ENCODE assay signal across 13 cellular contexts in the genomic region with DNA sequence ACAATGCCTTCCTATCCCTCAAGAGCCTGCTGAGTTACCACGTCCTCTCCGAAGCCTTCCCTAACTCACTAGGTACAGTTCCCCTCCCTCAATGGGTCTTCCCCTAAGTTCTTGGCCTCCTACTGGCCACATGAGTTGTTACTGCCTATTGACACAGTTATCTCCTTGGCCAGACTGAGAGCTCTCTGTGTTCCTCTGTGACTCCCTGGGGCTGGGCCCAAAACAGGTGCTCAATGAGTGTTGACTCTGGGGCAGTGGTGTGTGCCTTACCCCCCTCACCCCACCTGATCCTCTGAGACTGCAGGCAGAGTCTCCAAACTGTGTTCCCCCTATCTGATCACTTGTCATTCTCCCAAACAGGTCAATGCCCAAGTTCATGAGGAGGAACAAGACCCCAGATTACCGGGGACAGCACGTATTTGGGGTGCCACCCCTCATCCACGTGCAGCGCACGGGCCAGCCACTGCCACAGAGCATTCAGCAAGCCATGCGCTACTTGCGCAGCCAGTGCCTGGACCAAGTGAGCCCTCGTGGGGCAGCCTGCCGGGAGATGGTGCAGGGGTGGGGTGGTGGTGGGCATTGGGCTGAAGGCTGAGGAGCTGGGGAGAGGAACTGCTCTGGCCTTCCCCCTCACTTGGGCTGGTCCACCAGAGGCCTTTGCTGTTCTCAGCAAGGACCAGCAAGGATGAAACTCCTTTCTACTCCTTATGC.
DNase-seq lines count a peak whose midpoint lies in the region; ATAC-seq and TF ChIP-seq lines count a peak whose summit lies in the region.
"Had no signal": no experiment of that assay in that cellular context is flagged by ENCODE, and none has a peak within 500 bp of the region (broad histone marks: within the 10 kb centered on the region; RNA-seq: fewer than 3 reads in every experiment).

No MANE protein-coding gene starts in this region.

- POLR2A ChIA-PET in PC-9 (lab: Charles Lee; ENCODE audit: unreplicated experiment) = no interaction called here

- H3K79me2 ChIP-seq in GM23338 (replicated peaks; ENCODE audit: insufficient read depth) (no peaks in the 10 kb centered on the region), PC-9 (ENCODE audit: low read depth) (no peaks in the 10 kb centered on the region)

- no peak overlapping the region for H2AFZ ChIP-seq in GM23338
- no peak overlapping the region for H2AFZ ChIP-seq in PC-9

- H3K27me3 Mint-ChIP-seq in GM23338 (ENCODE audit: insufficient read depth, low read depth, poor library complexity) = peaks cover 7% of the 10 kb centered on the region

- TF ChIP-seq CTCF in GM23338 (conservative IDR thresholded peaks at IDR 0.05; ENCODE audit: low read depth in 2 of 2) = peak; percentile 29 to 31; a peak in 3 of 4 replicates
- TF ChIP-seq CTCF in PC-9 (conservative IDR thresholded peaks at IDR 0.05) = peak; percentile 34; the same call in 1 of the 2 replicates
- peak; percentile 24 for TF ChIP-seq CTCF in fibroblast of pulmonary artery (IDR thresholded peaks at IDR 0.05; ENCODE audit: low read length, missing control alignments)
- TF ChIP-seq CTCF in retinal pigment epithelial cell (conservative IDR thresholded peaks at IDR 0.05; ENCODE audit: low read depth, low read length) = peak; percentile 34

- H3K36me3 ChIP-seq in GM23338 (ENCODE audit: insufficient read depth) = no peaks in the 10 kb centered on the region
- no peaks in the 10 kb centered on the region for H3K36me3 ChIP-seq in PC-9 (ENCODE audit: low read depth)

- H3K36me3 Mint-ChIP-seq in GM23338 (ENCODE audit: low read depth) = no peaks in the 10 kb centered on the region
- H3K36me3 Mint-ChIP-seq: natural killer cell treated with Interleukin-12 subunit alpha and Interleukin-12 subunit beta and Interleukin-15 and Interleukin-18, amount 100 ng/mL, for 72 hours had no signal

- no peak overlapping the region for H3K4me3 ChIP-seq in GM23338
- no peak overlapping the region for H3K4me3 ChIP-seq in PC-9
- no peak overlapping the region for H3K4me3 ChIP-seq in fibroblast of pulmonary artery (replicated peaks; ENCODE audit: low read depth, low read length)
- no peak overlapping the region for H3K4me3 ChIP-seq in retinal pigment epithelial cell (ENCODE audit: low read length)
- H3K4me3 ChIP-seq: testis had no signal

- peak; percentile 32 for DNase-seq in GM23338 (ENCODE audit: low spot score)
- DNase-seq in PC-9 = no peak
- DNase-seq in fibroblast of pulmonary artery (ENCODE audit: low read depth) = no peak
- DNase-seq in retinal pigment epithelial cell (ENCODE audit: low read depth) = no peak
- DNase-seq: hypothalamus; NCI-H1417; SIG-M5; stimulated activated CD4-positive, alpha-beta T cell treated with anti-CD3 and anti-CD28 coated beads, Interleukin-4, amount 100 ng/mL, for 24 hours; testis had no signal

- ATAC-seq in GM23338 (peak; percentile 75), HG03469 (IDR thresholded peaks at IDR 0.05; ENCODE audit: unreplicated experiment) (no peak), HG03108 (IDR thresholded peaks at IDR 0.05; ENCODE audit: unreplicated experiment) (no peak), HG03354 (IDR thresholded peaks at IDR 0.05; ENCODE audit: poor library complexity, severe bottlenecking, unreplicated experiment) (no peak)
- ATAC-seq: natural killer cell treated with Interleukin-12 subunit alpha and Interleukin-12 subunit beta and Interleukin-15 and Interleukin-18, amount 100 ng/mL, for 72 hours had no signal

- no peak overlapping the region for H3K4me3 Mint-ChIP-seq in GM23338
- H3K4me3 Mint-ChIP-seq: natural killer cell treated with Interleukin-12 subunit alpha and Interleukin-12 subunit beta and Interleukin-15 and Interleukin-18, amount 100 ng/mL, for 72 hours had no signal

- no peak overlapping the region for H3K27ac Mint-ChIP-seq in GM23338
- H3K27ac Mint-ChIP-seq: natural killer cell treated with Interleukin-12 subunit alpha and Interleukin-12 subunit beta and Interleukin-15 and Interleukin-18, amount 100 ng/mL, for 72 hours had no signal

- H3K4me1 ChIP-seq in GM23338 (ENCODE audit: insufficient read depth) (no peaks in the 10 kb centered on the region), PC-9 (replicated peaks; ENCODE audit: insufficient read depth) (no peaks in the 10 kb centered on the region)
- H3K4me1 ChIP-seq: testis had no signal

- intact Hi-C loops in PC-9 (cut with micrococcal nuclease; ENCODE audit: unreplicated experiment) = no loop called here

- H3K9me3 ChIP-seq in PC-9 (ENCODE audit: insufficient read depth, low read depth) = no peaks in the 10 kb centered on the region
- H3K9me3 ChIP-seq: testis had no signal

- H3F3A ChIP-seq in GM23338 (replicated peaks; ENCODE audit: low read depth) (no peaks in the 10 kb centered on the region), PC-9 (ENCODE audit: insufficient read depth, low read depth) (no peaks in the 10 kb centered on the region)

- BruUV-seq in PC-9 (replicated peaks; lab: Mats Ljungman, UMichigan) = no TSS peak

- H3K4me2 ChIP-seq in GM23338 (no peak overlapping the region), PC-9 (no peak overlapping the region)

- peaks cover 3% of the 10 kb centered on the region; the same call in 2 of the 3 replicates for H3K9me3 Mint-ChIP-seq in GM23338
- H3K9me3 Mint-ChIP-seq: natural killer cell treated with Interleukin-12 subunit alpha and Interleukin-12 subunit beta and Interleukin-15 and Interleukin-18, amount 100 ng/mL, for 72 hours had no signal

- CTCF ChIA-PET in PC-9 (lab: Charles Lee) = no interaction called here

- H3K9me2 ChIP-seq in GM23338 (ENCODE audit: insufficient read depth) = no peaks in the 10 kb centered on the region
- H3K9me2 ChIP-seq in PC-9 (ENCODE audit: insufficient read depth) = no peaks in the 10 kb centered on the region

- H4K20me1 ChIP-seq in GM23338 (replicated peaks; ENCODE audit: insufficient read depth) (no peaks in the 10 kb centered on the region), PC-9 (ENCODE audit: insufficient read depth) (no peaks in the 10 kb centered on the region)

- H3K27ac ChIP-seq in GM23338 (ENCODE audit: low read depth) (no peak overlapping the region), PC-9 (no peak overlapping the region)
- H3K27ac ChIP-seq: testis had no signal

- H3K4me1 Mint-ChIP-seq in GM23338 = peaks cover 3% of the 10 kb centered on the region

- no peaks in the 10 kb centered on the region for H3K27me3 ChIP-seq in GM23338 (ENCODE audit: insufficient read depth)
- H3K27me3 ChIP-seq in PC-9 (ENCODE audit: insufficient read depth, low read depth) = no peaks in the 10 kb centered on the region
- H3K27me3 ChIP-seq: testis had no signal

TF ChIP-seq in GM23338, 12 proteins besides CTCF, POLR2A, EP300 and RAD21:
- TF ChIP-seq ZNF331 (CRISPR knock-in tag; IDR thresholded peaks at IDR 0.05; ENCODE audit: low read depth) = no peak
- TF ChIP-seq, protein P1, sequence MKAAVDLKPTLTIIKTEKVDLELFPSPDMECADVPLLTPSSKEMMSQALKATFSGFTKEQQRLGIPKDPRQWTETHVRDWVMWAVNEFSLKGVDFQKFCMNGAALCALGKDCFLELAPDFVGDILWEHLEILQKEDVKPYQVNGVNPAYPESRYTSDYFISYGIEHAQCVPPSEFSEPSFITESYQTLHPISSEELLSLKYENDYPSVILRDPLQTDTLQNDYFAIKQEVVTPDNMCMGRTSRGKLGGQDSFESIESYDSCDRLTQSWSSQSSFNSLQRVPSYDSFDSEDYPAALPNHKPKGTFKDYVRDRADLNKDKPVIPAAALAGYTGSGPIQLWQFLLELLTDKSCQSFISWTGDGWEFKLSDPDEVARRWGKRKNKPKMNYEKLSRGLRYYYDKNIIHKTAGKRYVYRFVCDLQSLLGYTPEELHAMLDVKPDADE (IDR thresholded peaks at IDR 0.05) = no peak
- TF ChIP-seq POLR2AphosphoS5 (IDR thresholded peaks at IDR 0.05; ENCODE audit: low read depth) = no peak
- TF ChIP-seq EZH2phosphoT487 (IDR thresholded peaks at IDR 0.05; ENCODE audit: unreplicated experiment) = no peak
- TF ChIP-seq ZNF114 (CRISPR knock-in tag; IDR thresholded peaks at IDR 0.05) = no peak
- TF ChIP-seq, protein P2, sequence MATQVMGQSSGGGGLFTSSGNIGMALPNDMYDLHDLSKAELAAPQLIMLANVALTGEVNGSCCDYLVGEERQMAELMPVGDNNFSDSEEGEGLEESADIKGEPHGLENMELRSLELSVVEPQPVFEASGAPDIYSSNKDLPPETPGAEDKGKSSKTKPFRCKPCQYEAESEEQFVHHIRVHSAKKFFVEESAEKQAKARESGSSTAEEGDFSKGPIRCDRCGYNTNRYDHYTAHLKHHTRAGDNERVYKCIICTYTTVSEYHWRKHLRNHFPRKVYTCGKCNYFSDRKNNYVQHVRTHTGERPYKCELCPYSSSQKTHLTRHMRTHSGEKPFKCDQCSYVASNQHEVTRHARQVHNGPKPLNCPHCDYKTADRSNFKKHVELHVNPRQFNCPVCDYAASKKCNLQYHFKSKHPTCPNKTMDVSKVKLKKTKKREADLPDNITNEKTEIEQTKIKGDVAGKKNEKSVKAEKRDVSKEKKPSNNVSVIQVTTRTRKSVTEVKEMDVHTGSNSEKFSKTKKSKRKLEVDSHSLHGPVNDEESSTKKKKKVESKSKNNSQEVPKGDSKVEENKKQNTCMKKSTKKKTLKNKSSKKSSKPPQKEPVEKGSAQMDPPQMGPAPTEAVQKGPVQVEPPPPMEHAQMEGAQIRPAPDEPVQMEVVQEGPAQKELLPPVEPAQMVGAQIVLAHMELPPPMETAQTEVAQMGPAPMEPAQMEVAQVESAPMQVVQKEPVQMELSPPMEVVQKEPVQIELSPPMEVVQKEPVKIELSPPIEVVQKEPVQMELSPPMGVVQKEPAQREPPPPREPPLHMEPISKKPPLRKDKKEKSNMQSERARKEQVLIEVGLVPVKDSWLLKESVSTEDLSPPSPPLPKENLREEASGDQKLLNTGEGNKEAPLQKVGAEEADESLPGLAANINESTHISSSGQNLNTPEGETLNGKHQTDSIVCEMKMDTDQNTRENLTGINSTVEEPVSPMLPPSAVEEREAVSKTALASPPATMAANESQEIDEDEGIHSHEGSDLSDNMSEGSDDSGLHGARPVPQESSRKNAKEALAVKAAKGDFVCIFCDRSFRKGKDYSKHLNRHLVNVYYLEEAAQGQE (IDR thresholded peaks at IDR 0.05; ENCODE audit: unreplicated experiment) = no peak
- TF ChIP-seq NANOG (IDR thresholded peaks at IDR 0.05; ENCODE audit: borderline replicate concordance) = no peak
- TF ChIP-seq STAT1 (IDR thresholded peaks at IDR 0.05; ENCODE audit: unreplicated experiment) = no peak
- TF ChIP-seq CREB1 (CRISPR knock-in tag; IDR thresholded peaks at IDR 0.05; ENCODE audit: low read depth) = no peak
- no peak for TF ChIP-seq JUNB (IDR thresholded peaks at IDR 0.05; ENCODE audit: unreplicated experiment)
